Comparison of ENCODE assay signal across 1 cellular context in genomic region chr2:216121255-216121654, GRCh38.
TF ChIP-seq lines count a peak whose summit lies in the region.

No MANE protein-coding gene starts in this region.

TF ChIP-seq in WTC11, 78 proteins besides CTCF, POLR2A, EP300 and RAD21 (continued from another document):
- TF ChIP-seq IRF1 (CRISPR knock-in tag; IDR thresholded peaks at IDR 0.05) (no peak), FOXP1 (CRISPR knock-in tag; IDR thresholded peaks at IDR 0.05; ENCODE audit: borderline replicate concordance) (no peak)
TF ChIP-seq in WTC11: peak in this region for 0.
